Comparison of ENCODE assay signal across 11 cellular contexts in the genomic region with DNA sequence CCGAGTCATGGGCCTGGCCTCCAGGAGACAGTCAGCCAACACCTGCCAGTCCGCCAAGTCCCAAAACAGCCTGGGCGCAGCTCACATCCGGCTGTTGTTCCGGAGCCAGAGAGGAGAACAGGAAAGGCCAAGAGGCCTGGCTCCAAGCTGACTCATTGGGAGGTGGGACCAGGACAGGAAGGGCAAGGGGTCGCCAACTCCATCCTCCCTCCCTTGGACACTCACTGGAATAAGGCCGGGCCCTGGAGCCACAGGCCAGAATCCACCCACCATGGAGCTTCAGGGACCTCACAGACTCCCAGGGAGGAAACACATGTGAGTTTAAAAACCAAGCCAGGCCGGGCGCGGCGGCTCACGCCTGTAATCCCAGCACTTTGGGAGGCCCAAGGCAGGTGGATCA. TPM values are rescaled to one million over a fixed set of nuclear protein-coding genes. Genes with fewer than 3 reads are reported as not detected.
DNase-seq lines count a peak whose midpoint lies in the region; ATAC-seq, FAIRE-seq and TF ChIP-seq lines count a peak whose summit lies in the region.
"Had no signal": no experiment of that assay in that cellular context is flagged by ENCODE, and none has a peak within 500 bp of the region (broad histone marks: within the 10 kb centered on the region; RNA-seq: fewer than 3 reads in every experiment).

No MANE protein-coding gene starts in this region.

- H3K9me3 ChIP-seq in astrocyte (ENCODE audit: insufficient read depth, low read depth, low read length) (no peaks in the 10 kb centered on the region), heart right ventricle (no peaks in the 10 kb centered on the region), psoas muscle (no peaks in the 10 kb centered on the region)
- H3K9me3 ChIP-seq in effector memory CD4-positive, alpha-beta T cell (ENCODE audit: control insufficient read depth, low read length), result no peaks in the 10 kb centered on the region

- H2AFZ ChIP-seq in astrocyte (ENCODE audit: low read depth, low read length), result peak overlapping the region; percentile 53

- H3K27me3 ChIP-seq in astrocyte (ENCODE audit: insufficient read depth, low read length), result no peaks in the 10 kb centered on the region
- no peaks in the 10 kb centered on the region for H3K27me3 ChIP-seq in heart right ventricle
- H3K27me3 ChIP-seq in psoas muscle (ENCODE audit: insufficient read depth in 3 of 3, low read length in 2 of 3), result peaks cover 0 to 3% (median 0%) of the 10 kb centered on the region in 3 donors
- no peaks in the 10 kb centered on the region for H3K27me3 ChIP-seq in effector memory CD4-positive, alpha-beta T cell (replicated peaks; ENCODE audit: control insufficient read depth, insufficient read depth, low read length, poor library complexity, severe bottlenecking)

- H3K4me1 ChIP-seq in astrocyte (ENCODE audit: insufficient read depth, low read length), result peaks cover 29% of the 10 kb centered on the region
- H3K4me1 ChIP-seq in heart right ventricle, result peaks cover 13 to 57% (median 48%) of the 10 kb centered on the region in 9 donors
- H3K4me1 ChIP-seq in psoas muscle, result no peaks in the 10 kb centered on the region
- H3K4me1 ChIP-seq in effector memory CD4-positive, alpha-beta T cell (ENCODE audit: control insufficient read depth, insufficient read depth, low read length, poor library complexity, severe bottlenecking), result no peaks in the 10 kb centered on the region

- no peaks in the 10 kb centered on the region for H3K27me3 Mint-ChIP-seq in astrocyte (ENCODE audit: low read depth, unreplicated experiment)

- peaks cover 5% of the 10 kb centered on the region for H3K9me3 Mint-ChIP-seq in astrocyte (ENCODE audit: unreplicated experiment)

- H3K79me2 ChIP-seq in astrocyte (ENCODE audit: insufficient read depth, low read length), result no peaks in the 10 kb centered on the region

- peaks cover 6% of the 10 kb centered on the region for H3K36me3 Mint-ChIP-seq in astrocyte (ENCODE audit: low read depth, unreplicated experiment)
- H3K36me3 Mint-ChIP-seq: CD14-positive monocyte had no signal

- no peak overlapping the region for H3K4me2 ChIP-seq in astrocyte (ENCODE audit: low read length)

- H3K36me3 ChIP-seq in astrocyte (ENCODE audit: insufficient read depth, low read length) (no peaks in the 10 kb centered on the region), heart right ventricle (no peaks in the 10 kb centered on the region), psoas muscle (ENCODE audit: insufficient read depth in 1 of 2, low read depth in 1 of 2) (no peaks in the 10 kb centered on the region)
- H3K36me3 ChIP-seq in effector memory CD4-positive, alpha-beta T cell (ENCODE audit: control insufficient read depth, insufficient read depth, low read length), result no peaks in the 10 kb centered on the region

- no peaks in the 10 kb centered on the region for H4K20me1 ChIP-seq in astrocyte (ENCODE audit: insufficient read depth, low read length)

- H3K27ac ChIP-seq in astrocyte (ENCODE audit: low read depth, low read length) (peak overlapping the region; percentile 50), heart right ventricle (peak overlapping the region; percentile 44 to 88 (median 81)), psoas muscle (peak overlapping the region; percentile 60)
- no peak overlapping the region for H3K27ac ChIP-seq in effector memory CD4-positive, alpha-beta T cell (ENCODE audit: insufficient read depth, low read length, poor library complexity, severe bottlenecking)

- intact Hi-C loops in heart right ventricle (cut with DNase I), result loop anchor here in 1 of 10 donors (2.0 kb wide), 1 partner anchor 25 kb away; a partner anchor contains a TSS
- intact Hi-C loops in psoas muscle (cut with DNase I), result no loop called here

- TF ChIP-seq CTCF in astrocyte (IDR thresholded peaks at IDR 0.05; ENCODE audit: insufficient read depth, low read depth, low read length) (no peak), heart right ventricle (IDR thresholded peaks at IDR 0.05) (no peak), psoas muscle (IDR thresholded peaks at IDR 0.05) (no peak)

- H3K9ac ChIP-seq in astrocyte (ENCODE audit: low read length), result no peak overlapping the region

- H3K4me1 Mint-ChIP-seq in astrocyte (ENCODE audit: low read depth, unreplicated experiment), result peaks cover 18% of the 10 kb centered on the region

- H3K4me3 ChIP-seq in astrocyte (ENCODE audit: insufficient read depth, low read depth, low read length) (no peak overlapping the region), heart right ventricle (no peak overlapping the region), psoas muscle (no peak overlapping the region)
- H3K4me3 ChIP-seq in effector memory CD4-positive, alpha-beta T cell (ENCODE audit: insufficient read depth, low read depth, low read length, poor library complexity, severe bottlenecking), result no peak overlapping the region
- H3K4me3 ChIP-seq: K562 had no signal

- no peak overlapping the region for H3K27ac Mint-ChIP-seq in astrocyte (ENCODE audit: unreplicated experiment)
- H3K27ac Mint-ChIP-seq: activated CD8-positive, alpha-beta T cell treated with anti-CD3 and anti-CD28 coated beads, Interleukin-2, amount 10 ng/mL, durations not matched to agents 7 days and 5 days had no signal

- peak; percentile 93 to 97 (median 96) for ATAC-seq in heart right ventricle
- ATAC-seq in psoas muscle, result peak; percentile 63 to 92 (median 88)
- no peak for ATAC-seq in HG02840 (IDR thresholded peaks at IDR 0.05; ENCODE audit: low FRiP score, unreplicated experiment)
- ATAC-seq in GM21515 (IDR thresholded peaks at IDR 0.05; ENCODE audit: unreplicated experiment), result no peak
- no peak for ATAC-seq in GM18858 (IDR thresholded peaks at IDR 0.05; ENCODE audit: unreplicated experiment)
- ATAC-seq: activated CD8-positive, alpha-beta T cell treated with anti-CD3 and anti-CD28 coated beads, Interleukin-2, amount 10 ng/mL, durations not matched to agents 7 days and 5 days; K562 had no signal

- FAIRE-seq in astrocyte (lab: Jason Lieb, UNC), result no peak
- FAIRE-seq: K562 had no signal

- H3K4me3 Mint-ChIP-seq in astrocyte (ENCODE audit: unreplicated experiment), result no peak overlapping the region
- H3K4me3 Mint-ChIP-seq: activated CD8-positive, alpha-beta T cell treated with anti-CD3 and anti-CD28 coated beads, Interleukin-2, amount 10 ng/mL, durations not matched to agents 7 days and 5 days had no signal

- DNase-seq in COLO829 (ENCODE audit: low spot score) (peak; percentile 54), astrocyte (ENCODE audit: low read depth) (peak; percentile 86), heart right ventricle (peak; percentile 87 to 94), psoas muscle (peak; percentile 91 to 93)
- no peak for DNase-seq in effector memory CD4-positive, alpha-beta T cell
- DNase-seq: activated CD8-positive, alpha-beta T cell treated with anti-CD3 and anti-CD28 coated beads, Interleukin-2, amount 10 ng/mL, durations not matched to agents 7 days and 5 days had no signal

- WGBS in heart right ventricle, 2 donors, result 28 to 42% methylated on average over 12 of the region's 12 CpGs
- WGBS in psoas muscle, 3 donors, result 19 to 47% (median 24%) methylated on average over 12 of the region's 12 CpGs

RNA-seq across cellular contexts. Expression of a gene that starts 25.1 kb away (rescaled TPM):
- total RNA-seq in astrocyte (353 and 375 TPM in 2 replicates), heart right ventricle (100 to 1,000 TPM; 256 to 511 (median 353) TPM), psoas muscle (10 to 100 TPM; 23.9 to 62.4 (median 45.4) TPM)
- polyA plus RNA-seq in heart right ventricle (100 to 1,000 TPM in 1 of 2 donors, 10 to 100 TPM in 1; 90.8 to 308 TPM), psoas muscle (10 to 100 TPM; 22.1 to 67.3 (median 44.8) TPM)

Comparison
In these comparisons a context has a peak if more than half of its experiments do, and no peak if none do; other contexts are left out.
1. DNase-seq: peak in COLO829 (single experiment), astrocyte (single experiment), heart right ventricle (2 of 2) and psoas muscle (2 of 2); none in effector memory CD4-positive, alpha-beta T cell (0 of 3).
2. ATAC-seq: peak in heart right ventricle (8 of 8) and psoas muscle (4 of 4); none in HG02840 (single experiment), GM21515 (single experiment) and GM18858 (single experiment).